ENCODE assay signal across 11 cellular contexts in the genomic region with DNA sequence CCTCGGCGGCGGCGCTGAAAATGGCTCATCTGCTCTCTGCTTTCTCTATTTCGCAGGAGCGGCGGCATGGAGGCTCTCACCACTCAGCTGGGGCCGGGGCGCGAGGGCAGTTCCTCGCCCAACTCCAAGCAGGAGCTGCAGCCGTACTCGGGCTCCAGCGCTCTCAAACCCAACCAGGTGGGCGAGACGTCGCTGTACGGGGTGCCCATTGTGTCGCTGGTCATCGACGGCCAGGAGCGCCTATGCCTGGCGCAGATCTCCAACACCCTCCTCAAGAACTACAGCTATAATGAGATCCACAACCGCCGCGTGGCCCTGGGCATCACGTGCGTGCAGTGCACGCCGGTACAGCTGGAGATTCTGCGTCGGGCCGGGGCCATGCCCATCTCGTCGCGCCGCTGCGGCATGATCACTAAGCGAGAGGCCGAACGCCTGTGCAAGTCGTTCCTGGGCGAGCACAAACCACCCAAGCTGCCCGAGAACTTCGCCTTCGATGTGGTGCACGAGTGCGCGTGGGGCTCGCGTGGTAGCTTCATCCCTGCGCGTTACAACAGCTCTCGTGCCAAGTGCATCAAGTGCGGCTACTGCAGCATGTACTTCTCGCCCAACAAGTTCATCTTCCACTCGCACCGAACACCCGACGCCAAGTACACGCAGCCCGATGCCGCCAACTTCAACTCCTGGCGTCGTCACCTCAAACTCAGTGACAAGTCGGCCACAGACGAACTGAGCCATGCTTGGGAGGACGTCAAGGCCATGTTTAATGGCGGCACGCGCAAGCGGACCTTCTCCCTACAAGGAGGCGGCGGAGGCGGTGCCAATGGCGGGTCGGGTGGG. TPM values are rescaled to one million over a fixed set of nuclear protein-coding genes. Genes with fewer than 3 reads are reported as not detected.
DNase-seq lines count a peak whose midpoint lies in the region; ATAC-seq and TF ChIP-seq lines count a peak whose summit lies in the region.
"Had no signal": no experiment of that assay in that cellular context is flagged by ENCODE, and none has a peak within 500 bp of the region (broad histone marks: within the 10 kb centered on the region; RNA-seq: fewer than 3 reads in every experiment).

No MANE protein-coding gene starts in this region.

- H3K27me3 ChIP-seq in NT2/D1 (ENCODE audit: insufficient read depth, insufficient read length) (peaks cover 99% of the 10 kb centered on the region), psoas muscle (ENCODE audit: insufficient read depth in 3 of 3, low read length in 2 of 3) (peaks cover 0 to 100% (median 70%) of the 10 kb centered on the region in 3 donors)

- no peak for ATAC-seq in psoas muscle

- intact Hi-C loops in psoas muscle (cut with DNase I) = no loop called here

- TF ChIP-seq CTCF in psoas muscle (IDR thresholded peaks at IDR 0.05) = no peak

- no peak for TF ChIP-seq POLR2A in erythroblast (IDR thresholded peaks at IDR 0.05; ENCODE audit: low read length)

- H3K9ac ChIP-seq in NT2/D1 (ENCODE audit: insufficient read length, low read depth) = peak overlapping the region; percentile 32

- peaks cover 30% of the 10 kb centered on the region for H3K4me1 ChIP-seq in NT2/D1 (ENCODE audit: insufficient read depth, insufficient read length)
- peaks cover 13% of the 10 kb centered on the region for H3K4me1 ChIP-seq in psoas muscle

- WGBS in psoas muscle, 3 donors = 12 to 24% (median 14%) methylated on average over 75 to 77 of the region's 77 CpGs

- no peak overlapping the region for H3K27ac ChIP-seq in psoas muscle
- H3K27ac ChIP-seq: tibial nerve had no signal

- H3K4me3 ChIP-seq in NT2/D1 (ENCODE audit: insufficient read length, low read depth) (peak overlapping the region; percentile 12), psoas muscle (peak overlapping the region; percentile 32)
- H3K4me3 ChIP-seq: lung had no signal

- H3K9me3 ChIP-seq in NT2/D1 (ENCODE audit: insufficient read depth, low read length) (peaks cover 10% of the 10 kb centered on the region; the same call in 1 of the 2 replicates), psoas muscle (no peaks in the 10 kb centered on the region)
- H3K9me3 ChIP-seq: tibial nerve had no signal

- no peaks in the 10 kb centered on the region for H3K36me3 ChIP-seq in NT2/D1 (ENCODE audit: insufficient read depth, insufficient read length, low read length)
- no peaks in the 10 kb centered on the region for H3K36me3 ChIP-seq in psoas muscle (ENCODE audit: insufficient read depth in 1 of 2, low read depth in 1 of 2)
- H3K36me3 ChIP-seq: tibial nerve had no signal

- peak; percentile 51 for DNase-seq in DMS53 (lab: John Stamatoyannopoulos, UW)
- no peak for DNase-seq in DMS53 treated with DMSO at 0.1 percent for 48 hours (lab: John Stamatoyannopoulos, UW; ENCODE audit: unreplicated experiment)
- no peak for DNase-seq in NT2/D1 (ENCODE audit: low read depth, low spot score)
- peak; percentile 19 to 20 for DNase-seq in erythroblast (lab: John Stamatoyannopoulos, UW)
- peak in 1 of 2 donors; percentile 52 for DNase-seq in psoas muscle
- no peak for DNase-seq in DMS153 (lab: John Stamatoyannopoulos, UW)
- DNase-seq in central memory CD4-positive, alpha-beta T cell = no peak
- no peak for DNase-seq in activated gamma-delta T cell treated with Interleukin-2 at 50 U/mL for 16 hours

RNA-seq across cellular contexts. Expression of gene SKOR1, which starts 0.8 kb away (rescaled TPM):
- total RNA-seq in psoas muscle = under 1 TPM; 0.13 to 0.48 (median 0.29) TPM
- under 1 TPM; 0.06 to 0.07 (median 0.06) TPM for polyA plus RNA-seq in psoas muscle
- total RNA-seq: A172 had no signal

RNA-seq across cellular contexts. Expression of gene RNU6-1, which starts 13.7 kb away (rescaled TPM):
- total RNA-seq in psoas muscle = not detected
- not detected for polyA plus RNA-seq in psoas muscle
- total RNA-seq: A172, lung, tibial nerve had no signal
- polyA plus RNA-seq: lung had no signal

Comparison
In these comparisons a context has a peak if more than half of its experiments do, and no peak if none do; other contexts are left out.
1. DNase-seq: peak in DMS53 (single experiment) and erythroblast (2 of 2); none in DMS53 treated with DMSO at 0.1 percent for 48 hours (single experiment), NT2/D1 (single experiment), DMS153 (single experiment), central memory CD4-positive, alpha-beta T cell (single experiment) and activated gamma-delta T cell treated with Interleukin-2 at 50 U/mL for 16 hours (single experiment).